ENCODE assay signal across 8 cellular contexts in the genomic region with DNA sequence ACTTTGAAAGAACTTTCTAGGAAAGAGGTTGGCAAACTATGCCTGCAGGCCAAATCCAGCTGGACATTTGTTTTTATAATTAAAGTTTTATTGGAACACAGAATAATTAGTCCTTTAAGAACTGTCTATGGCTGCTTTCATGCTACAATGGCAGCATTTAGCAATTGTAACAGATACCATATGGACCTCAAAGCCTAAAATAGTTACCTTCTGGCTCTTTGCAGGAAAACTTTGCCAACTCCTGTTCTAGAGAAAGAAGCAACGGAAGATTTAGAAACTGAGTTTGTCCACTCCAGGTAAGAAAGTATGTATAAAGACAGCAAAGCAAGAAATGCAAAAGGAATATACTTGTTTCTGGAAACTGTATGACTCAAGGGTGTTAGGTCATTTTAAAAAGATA.
"Had no signal": no experiment of that assay in that cellular context is flagged by ENCODE, and none has a peak within 500 bp of the region (broad histone marks: within the 10 kb centered on the region; RNA-seq: fewer than 3 reads in every experiment).

No MANE protein-coding gene starts in this region.

- H3K9ac ChIP-seq: KMS-11 had no signal

- H3K4me2 ChIP-seq: GM23338, KMS-11 had no signal

- DNase-seq: H9, HCEC 1CT, IMR-90, KBM-7 had no signal

- H3K4me3 ChIP-seq: GM23338 had no signal

- FAIRE-seq: H1, HTR-8/SVneo had no signal

- H3K27ac ChIP-seq: KMS-11 had no signal

- H2AFZ ChIP-seq: GM23338 had no signal

- ATAC-seq: GM23338 had no signal
